ENCODE assay signal across 28 cellular contexts in the genomic region with DNA sequence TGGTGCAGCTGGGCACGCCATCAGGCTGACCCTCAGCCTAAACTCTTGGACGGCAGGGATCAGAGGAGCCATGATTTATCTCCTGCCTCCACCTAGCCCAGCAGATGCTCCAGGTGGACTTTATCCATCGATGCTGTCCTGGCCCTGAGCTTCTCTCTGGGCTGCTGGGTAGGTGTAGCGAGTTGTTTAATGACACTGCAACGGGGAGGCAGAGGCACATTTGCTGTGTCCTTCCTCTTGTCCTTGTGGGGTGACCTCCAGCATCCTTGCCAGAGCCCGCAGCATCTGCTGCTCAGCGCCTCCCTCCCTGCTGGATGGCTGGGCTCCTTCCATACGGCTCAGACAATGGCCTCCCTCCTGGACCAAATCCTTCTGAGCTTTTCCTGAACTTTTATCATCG.
"Had no signal": no experiment of that assay in that cellular context is flagged by ENCODE, and none has a peak within 500 bp of the region (broad histone marks: within the 10 kb centered on the region; RNA-seq: fewer than 3 reads in every experiment).

No MANE protein-coding gene starts in this region.

- H3K4me3 Mint-ChIP-seq: activated CD4-positive, alpha-beta memory T cell treated with anti-CD3 and anti-CD28 coated beads for 36 hours; activated CD4-positive, alpha-beta T cell treated with anti-CD3 and anti-CD28 coated beads for 36 hours; activated CD4-positive, alpha-beta T cell treated with anti-CD3 and anti-CD28 coated beads, Interleukin-2, amount 10 ng/mL, durations not matched to agents 24 days and 14 days; activated CD8-positive, alpha-beta memory T cell treated with anti-CD3 and anti-CD28 coated beads, Interleukin-2, amount 10 ng/mL, durations not matched to agents 7 days and 5 days; activated CD8-positive, alpha-beta T cell treated with anti-CD3 and anti-CD28 coated beads, Interleukin-2, amount 10 ng/mL, durations not matched to agents 7 days and 5 days; activated naive CD4-positive, alpha-beta T cell treated with anti-CD3 and anti-CD28 coated beads, Interleukin-2, amount 10 ng/mL, durations not matched to agents 7 days and 5 days; activated naive CD8-positive, alpha-beta T cell treated with anti-CD3 and anti-CD28 coated beads, Interleukin-2, amount 10 ng/mL, durations not matched to agents 7 days and 5 days; activated T-cell treated with anti-CD3 and anti-CD28 coated beads, Interleukin-2, amount 50 U/mL, for 72 hours; brain; central memory CD8-positive, alpha-beta T cell; dendritic cell treated with granulocyte-macrophage colony-stimulating factor and Interleukin-4, amounts not matched to agents 40 ng/mL and 50 ng/mL, for 4 days had no signal

- H3K9me3 ChIP-seq: ascending aorta, gastrocnemius medialis had no signal

- ATAC-seq: activated CD4-positive, alpha-beta T cell treated with anti-CD3 and anti-CD28 coated beads for 36 hours; activated CD8-positive, alpha-beta memory T cell treated with anti-CD3 and anti-CD28 coated beads, Interleukin-2, amount 10 ng/mL, durations not matched to agents 7 days and 5 days; activated CD8-positive, alpha-beta T cell treated with anti-CD3 and anti-CD28 coated beads, Interleukin-2, amount 10 ng/mL, durations not matched to agents 7 days and 5 days; activated naive CD4-positive, alpha-beta T cell treated with anti-CD3 and anti-CD28 coated beads, Interleukin-2, amount 50 U/mL, for 72 hours; activated T-cell treated with anti-CD3 and anti-CD28 coated beads, Interleukin-2, amount 50 U/mL, for 72 hours; gastrocnemius medialis had no signal

- H3K4me1 ChIP-seq: ascending aorta, breast epithelium, gastrocnemius medialis had no signal

- H3K27ac ChIP-seq: ascending aorta, breast epithelium, cardiac muscle cell, coronary artery, epithelial cell of prostate, gastrocnemius medialis had no signal

- H3K4me3 ChIP-seq: ascending aorta, breast epithelium, cardiac muscle cell, coronary artery, gastrocnemius medialis had no signal

- H3K27ac Mint-ChIP-seq: activated CD4-positive, alpha-beta memory T cell treated with anti-CD3 and anti-CD28 coated beads for 36 hours; activated CD4-positive, alpha-beta T cell treated with anti-CD3 and anti-CD28 coated beads for 36 hours; activated CD4-positive, alpha-beta T cell treated with anti-CD3 and anti-CD28 coated beads, Interleukin-2, amount 10 ng/mL, durations not matched to agents 24 days and 14 days; activated CD8-positive, alpha-beta memory T cell treated with anti-CD3 and anti-CD28 coated beads, Interleukin-2, amount 10 ng/mL, durations not matched to agents 7 days and 5 days; activated CD8-positive, alpha-beta T cell treated with anti-CD3 and anti-CD28 coated beads, Interleukin-2, amount 10 ng/mL, durations not matched to agents 7 days and 5 days; activated naive CD4-positive, alpha-beta T cell treated with anti-CD3 and anti-CD28 coated beads, Interleukin-2, amount 10 ng/mL, durations not matched to agents 7 days and 5 days; activated naive CD4-positive, alpha-beta T cell treated with anti-CD3 and anti-CD28 coated beads, Interleukin-2, amount 50 U/mL, for 72 hours; activated naive CD8-positive, alpha-beta T cell treated with anti-CD3 and anti-CD28 coated beads, Interleukin-2, amount 10 ng/mL, durations not matched to agents 7 days and 5 days; activated T-cell treated with anti-CD3 and anti-CD28 coated beads, Interleukin-2, amount 50 U/mL, for 72 hours; brain; dendritic cell treated with granulocyte-macrophage colony-stimulating factor and Interleukin-4, amounts not matched to agents 40 ng/mL and 50 ng/mL, for 4 days had no signal

- H3K27me3 Mint-ChIP-seq: activated CD4-positive, alpha-beta T cell treated with anti-CD3 and anti-CD28 coated beads, Interleukin-2, amount 10 ng/mL, durations not matched to agents 24 days and 14 days; dendritic cell treated with granulocyte-macrophage colony-stimulating factor and Interleukin-4, amounts not matched to agents 40 ng/mL and 50 ng/mL, for 4 days had no signal

- H3K27me3 ChIP-seq: ascending aorta, breast epithelium, cardiac muscle cell, gastrocnemius medialis had no signal

- H3K36me3 Mint-ChIP-seq: activated CD4-positive, alpha-beta memory T cell treated with anti-CD3 and anti-CD28 coated beads for 36 hours; activated CD8-positive, alpha-beta memory T cell treated with anti-CD3 and anti-CD28 coated beads, Interleukin-2, amount 10 ng/mL, durations not matched to agents 7 days and 5 days; activated naive CD4-positive, alpha-beta T cell treated with anti-CD3 and anti-CD28 coated beads, Interleukin-2, amount 10 ng/mL, durations not matched to agents 7 days and 5 days; activated naive CD8-positive, alpha-beta T cell treated with anti-CD3 and anti-CD28 coated beads, Interleukin-2, amount 10 ng/mL, durations not matched to agents 7 days and 5 days; brain had no signal

- DNase-seq: activated CD4-positive, alpha-beta memory T cell treated with anti-CD3 and anti-CD28 coated beads for 36 hours; activated CD4-positive, alpha-beta T cell treated with anti-CD3 and anti-CD28 coated beads for 36 hours; activated CD4-positive, alpha-beta T cell treated with anti-CD3 and anti-CD28 coated beads, Interleukin-2, amount 10 ng/mL, durations not matched to agents 24 days and 14 days; activated CD4-positive, CD25-positive, alpha-beta regulatory T cell; activated CD4-positive, CD25-positive, alpha-beta regulatory T cell treated with anti-CD3 and anti-CD28 coated beads, Interleukin-2, amount 50 U/mL, for 72 hours; activated CD8-positive, alpha-beta memory T cell treated with anti-CD3 and anti-CD28 coated beads, Interleukin-2, amount 10 ng/mL, durations not matched to agents 7 days and 5 days; activated CD8-positive, alpha-beta memory T cell treated with anti-CD3 and anti-CD28 coated beads, Interleukin-2, amount 50 U/mL, for 4 hours; activated CD8-positive, alpha-beta T cell treated with anti-CD3 and anti-CD28 coated beads, Interleukin-2, amount 10 ng/mL, durations not matched to agents 7 days and 5 days; activated gamma-delta T cell; activated naive CD4-positive, alpha-beta T cell; activated naive CD4-positive, alpha-beta T cell treated with anti-CD3 and anti-CD28 coated beads, Interleukin-2, amount 10 ng/mL, durations not matched to agents 7 days and 5 days; activated naive CD8-positive, alpha-beta T cell treated with anti-CD3 and anti-CD28 coated beads, Interleukin-2, amount 10 ng/mL, durations not matched to agents 7 days and 5 days; activated T-cell treated with anti-CD3 and anti-CD28 coated beads, Interleukin-2, amount 50 U/mL, for 1 hour; activated T-cell treated with anti-CD3 and anti-CD28 coated beads, Interleukin-2, amount 50 U/mL, for 72 hours; effector CD8-positive, alpha-beta T cell; foreskin fibroblast; gastrocnemius medialis; glutamatergic neuron; T-helper 2 cell had no signal

- H3K9me3 Mint-ChIP-seq: activated naive CD4-positive, alpha-beta T cell treated with anti-CD3 and anti-CD28 coated beads, Interleukin-2, amount 10 ng/mL, durations not matched to agents 7 days and 5 days had no signal

- H3K4me1 Mint-ChIP-seq: activated CD4-positive, alpha-beta T cell treated with anti-CD3 and anti-CD28 coated beads for 36 hours; activated CD4-positive, alpha-beta T cell treated with anti-CD3 and anti-CD28 coated beads, Interleukin-2, amount 10 ng/mL, durations not matched to agents 24 days and 14 days; activated CD8-positive, alpha-beta memory T cell treated with anti-CD3 and anti-CD28 coated beads, Interleukin-2, amount 10 ng/mL, durations not matched to agents 7 days and 5 days; activated naive CD4-positive, alpha-beta T cell treated with anti-CD3 and anti-CD28 coated beads, Interleukin-2, amount 10 ng/mL, durations not matched to agents 7 days and 5 days; activated naive CD8-positive, alpha-beta T cell treated with anti-CD3 and anti-CD28 coated beads, Interleukin-2, amount 10 ng/mL, durations not matched to agents 7 days and 5 days; brain; central memory CD8-positive, alpha-beta T cell had no signal

- H3K36me3 ChIP-seq: ascending aorta, breast epithelium, cardiac muscle cell, gastrocnemius medialis had no signal
